In the genomic region with DNA sequence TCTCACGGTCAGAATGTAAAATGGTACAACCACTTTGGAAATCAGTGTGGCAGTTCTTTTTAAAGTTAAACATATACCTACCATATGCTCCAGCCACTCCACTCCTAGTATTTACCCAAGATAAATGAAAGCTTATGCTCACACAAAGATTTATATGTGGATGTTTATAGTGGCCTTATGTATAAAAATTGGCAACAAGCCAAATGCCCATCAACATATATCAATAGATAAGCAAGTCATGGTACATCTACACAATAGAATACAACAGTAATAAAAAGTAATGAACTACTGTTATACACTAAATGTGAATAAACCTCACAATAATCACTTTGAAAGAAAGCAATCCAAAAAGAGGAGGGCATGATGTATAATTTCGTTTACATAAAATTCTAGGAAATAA, we compare ENCODE assay signal across 6 cellular contexts.
"Had no signal": no experiment of that assay in that cellular context is flagged by ENCODE, and none has a peak within 500 bp of the region (broad histone marks: within the 10 kb centered on the region; RNA-seq: fewer than 3 reads in every experiment).

No MANE protein-coding gene starts in this region.

- H3K4me3 Mint-ChIP-seq: HFFc6, IgD-negative memory B cell had no signal

- H3K27ac Mint-ChIP-seq: HFFc6, IgD-negative memory B cell had no signal

- DNase-seq: GM23248, GOT3, H7, HFFc6 had no signal

- H3K4me1 Mint-ChIP-seq: IgD-negative memory B cell had no signal

- H3K9me3 Mint-ChIP-seq: HFFc6 had no signal

- ATAC-seq: HCT116 had no signal
